Comparison of ENCODE assay signal across 8 cellular contexts in the genomic region with DNA sequence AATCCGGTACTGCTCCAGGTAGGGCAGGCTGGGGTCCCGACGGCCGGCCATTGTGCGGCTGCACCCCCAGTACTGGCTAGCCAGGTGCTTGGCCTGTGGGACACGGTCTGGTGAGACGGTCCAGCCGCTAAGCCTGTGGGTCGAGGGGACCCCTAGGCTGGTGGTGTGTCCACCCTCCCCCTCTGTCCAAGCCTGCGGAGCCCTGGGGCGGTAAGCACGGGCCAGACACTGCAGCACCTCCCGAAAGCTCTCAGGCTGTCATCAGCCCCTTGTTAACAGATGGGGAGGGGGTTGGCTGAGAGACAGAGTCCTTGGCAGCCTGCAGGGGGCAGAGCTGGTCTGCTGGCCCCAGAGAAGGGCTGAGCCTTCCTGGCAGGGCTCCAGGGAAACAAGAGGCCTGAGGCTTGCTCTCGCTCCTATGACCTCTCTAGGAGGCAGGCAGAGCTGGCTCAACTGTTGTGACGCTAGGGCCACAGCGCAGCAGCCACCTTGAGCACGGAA. TPM values are rescaled to one million over a fixed set of nuclear protein-coding genes. Genes with fewer than 3 reads are reported as not detected.
DNase-seq lines count a peak whose midpoint lies in the region; ATAC-seq and TF ChIP-seq lines count a peak whose summit lies in the region.

No MANE protein-coding gene starts in this region.

- DNase-seq in DMS53 (lab: John Stamatoyannopoulos, UW) (peak; percentile 46), DMS53 treated with DMSO at 0.1 percent for 48 hours (lab: John Stamatoyannopoulos, UW; ENCODE audit: unreplicated experiment) (no peak), OCI-LY7 (ENCODE audit: low spot score) (peak; percentile 30), glomerular visceral epithelial cell (ENCODE audit: extremely low spot score) (peak; percentile 55), gastrocnemius medialis (peak; percentile 65 to 68), SW480 (ENCODE audit: low spot score) (no peak), NCI-H1930 (lab: John Stamatoyannopoulos, UW) (no peak)
- DNase-seq in activated T-cell treated with anti-CD3 and anti-CD28 coated beads, Interleukin-2, amount 50 U/mL, for 1 hour = no peak

- BruUV-seq in OCI-LY7 (replicated peaks; lab: Mats Ljungman, UMichigan) = no TSS peak

- H3K4me1 ChIP-seq in OCI-LY7 (ENCODE audit: insufficient read depth, low read length, poor library complexity, severe bottlenecking) (peaks cover 10% of the 10 kb centered on the region), gastrocnemius medialis (peaks cover 3 to 8% of the 10 kb centered on the region in 2 donors)

- H4K20me1 ChIP-seq in OCI-LY7 (ENCODE audit: insufficient read depth, low read length) = no peaks in the 10 kb centered on the region

- in situ Hi-C loops in gastrocnemius medialis (cut with MboI; ENCODE audit: low sequenced_read_pairs in 4 of 4) = loop anchor here in 1 of 4 donors (25.0 kb wide), 1 partner anchor 108 kb away; no protein-coding TSS in a partner anchor

- TF ChIP-seq CTCF in OCI-LY7 (conservative IDR thresholded peaks at IDR 0.05; ENCODE audit: low read length) (peak; percentile 65), gastrocnemius medialis (IDR thresholded peaks at IDR 0.05 in 4 of 5, conservative IDR thresholded peaks at IDR 0.05 in 1 of 5) (peak in 3 of 5 experiments; percentile 25 to 57 (median 55))

- no peaks in the 10 kb centered on the region for H3K27me3 ChIP-seq in gastrocnemius medialis

- no peak overlapping the region for H2AFZ ChIP-seq in OCI-LY7 (ENCODE audit: low read length)

- H3K79me2 ChIP-seq in OCI-LY7 (ENCODE audit: insufficient read depth, low read depth, low read length) = no peaks in the 10 kb centered on the region

- no peaks in the 10 kb centered on the region for H3K9me2 ChIP-seq in OCI-LY7 (ENCODE audit: insufficient read depth, low read length)

- POLR2A ChIA-PET in OCI-LY7 (lab: Charles Lee) = no interaction called here

- peak; percentile 71 to 79 for ATAC-seq in gastrocnemius medialis

- no peaks in the 10 kb centered on the region for H3K9me3 ChIP-seq in OCI-LY7 (ENCODE audit: low read length)
- H3K9me3 ChIP-seq in gastrocnemius medialis = no peaks in the 10 kb centered on the region

- H3K4me2 ChIP-seq in OCI-LY7 (ENCODE audit: low read length) = no peak overlapping the region

- CTCF ChIA-PET in OCI-LY7 (lab: Charles Lee; ENCODE audit: unreplicated experiment) = no interaction called here

- TF ChIP-seq POLR2A in gastrocnemius medialis (IDR thresholded peaks at IDR 0.05) = no peak

- intact Hi-C loops in OCI-LY7 (cut with micrococcal nuclease; ENCODE audit: unreplicated experiment) (no loop called here), gastrocnemius medialis (cut with DNase I; ENCODE audit: low total_unique reads) (loop anchor here (2.0 kb wide), 1 partner anchor 36 kb away; a partner anchor contains a TSS)

- H3K27ac ChIP-seq in OCI-LY7 (ENCODE audit: low read depth, low read length, poor library complexity, severe bottlenecking) (no peak overlapping the region), gastrocnemius medialis (peak overlapping the region in 2 of 4 donors; percentile 24 to 37)

- H3K4me3 ChIP-seq in OCI-LY7 (ENCODE audit: low read depth, low read length, poor library complexity, severe bottlenecking) (no peak overlapping the region), gastrocnemius medialis (no peak overlapping the region)

- H3K36me3 ChIP-seq in OCI-LY7 (ENCODE audit: insufficient read depth, low read length) (peaks cover 79% of the 10 kb centered on the region), gastrocnemius medialis (peaks cover 0 to 75% of the 10 kb centered on the region in 2 donors)

RNA-seq across cellular contexts. Expression of a gene that starts 11.8 kb away (rescaled TPM):
- total RNA-seq in OCI-LY7 (2014; rRNA removed; shearing (Covaris generic)) = 76.2 and 78.7 TPM in 2 replicates
- 70.5 and 76.5 TPM in 2 replicates for total RNA-seq in OCI-LY7 (2022)
- total RNA-seq in gastrocnemius medialis = 10 to 100 TPM in 1 of 4 donors, 1 to 10 TPM in 3; 2.9 to 16.1 (median 8.3) TPM

RNA-seq across cellular contexts. Expression of a gene that starts 37.2 kb away (rescaled TPM):
- 49.4 and 52.2 TPM in 2 replicates for total RNA-seq in OCI-LY7 (2014; rRNA removed; shearing (Covaris generic))
- 93.6 and 106 TPM in 2 replicates for total RNA-seq in OCI-LY7 (2022)
- total RNA-seq in gastrocnemius medialis = 10 to 100 TPM; 56.1 to 65.9 (median 62.7) TPM

RNA-seq across cellular contexts. Expression of a gene that starts 49.7 kb away (rescaled TPM):
- 44.4 and 58.5 TPM in 2 replicates for total RNA-seq in OCI-LY7 (2014; rRNA removed; shearing (Covaris generic))
- total RNA-seq in OCI-LY7 (2022) = 68.3 and 81.1 TPM in 2 replicates
- 1,000 to 10,000 TPM; 1,080 to 1,340 (median 1,178) TPM for total RNA-seq in gastrocnemius medialis

Comparison
In these comparisons a context has a peak if more than half of its experiments do, and no peak if none do; other contexts are left out.
1. DNase-seq: peak in DMS53 (single experiment), OCI-LY7 (single experiment), glomerular visceral epithelial cell (single experiment) and gastrocnemius medialis (2 of 2); none in DMS53 treated with DMSO at 0.1 percent for 48 hours (single experiment), SW480 (single experiment), activated T-cell treated with anti-CD3 and anti-CD28 coated beads, Interleukin-2, amount 50 U/mL, for 1 hour (single experiment) and NCI-H1930 (0 of 2).
2. RNA of a gene that starts 11.8 kb away (total RNA-seq): 70.5 to 78.7 TPM in OCI-LY7; 2.9 to 16.1 TPM in gastrocnemius medialis; every median in the first group is over 4 times any median in the second.
3. RNA of a gene that starts 49.7 kb away (total RNA-seq): 1,080 to 1,340 TPM in gastrocnemius medialis; 44.4 to 81.1 TPM in OCI-LY7; every median in the first group is over 10 times any median in the second.